Comparison of ENCODE assay signal across 11 cellular contexts in the genomic region with DNA sequence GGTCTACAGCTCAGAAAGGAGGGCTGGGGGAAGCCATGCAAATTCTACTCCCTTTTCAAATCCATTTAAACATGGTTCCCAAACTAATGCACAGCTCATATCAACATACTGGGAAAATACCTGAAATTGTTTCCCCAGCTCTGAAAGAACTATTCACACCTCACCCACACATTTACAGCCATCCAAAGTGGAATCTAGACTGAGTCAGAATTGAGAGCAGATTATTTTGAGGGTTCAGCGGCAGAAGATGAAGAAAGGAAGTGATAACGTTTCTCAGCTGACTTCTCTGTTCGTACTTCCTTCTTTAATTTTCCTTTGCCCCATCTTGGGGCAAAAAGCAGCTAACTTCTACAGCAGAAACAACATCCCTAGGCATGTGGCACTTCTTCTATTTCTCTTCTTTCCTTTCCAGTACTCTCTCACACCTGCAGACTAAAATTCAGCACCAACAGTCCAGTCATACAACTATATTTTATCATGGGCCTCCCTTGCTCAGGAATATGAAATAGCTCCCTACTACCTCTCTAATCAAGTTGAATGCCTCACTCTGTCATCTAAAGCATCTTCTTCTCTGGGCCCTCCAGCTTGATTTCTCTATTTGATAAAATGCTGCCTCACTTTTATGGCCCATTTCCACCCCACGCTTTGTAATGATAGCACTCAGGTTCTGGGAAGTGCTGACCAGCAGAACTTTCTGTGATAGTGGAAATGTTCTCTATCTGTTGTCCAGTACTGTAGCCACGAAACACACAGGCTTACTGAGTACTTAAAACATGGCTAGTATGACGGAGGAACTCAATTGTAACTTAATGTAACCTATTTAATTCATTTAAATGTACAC. TPM values are rescaled to one million over a fixed set of nuclear protein-coding genes. Genes with fewer than 3 reads are reported as not detected.
DNase-seq lines count a peak whose midpoint lies in the region; ATAC-seq, FAIRE-seq and TF ChIP-seq lines count a peak whose summit lies in the region.
"Had no signal": no experiment of that assay in that cellular context is flagged by ENCODE, and none has a peak within 500 bp of the region (broad histone marks: within the 10 kb centered on the region; RNA-seq: fewer than 3 reads in every experiment).

No MANE protein-coding gene starts in this region.

- H3K4me3 ChIP-seq in gastroesophageal sphincter (no peak overlapping the region), stomach smooth muscle (ENCODE audit: low read length in 2 of 2) (no peak overlapping the region), pancreas (no peak overlapping the region)

- no peaks in the 10 kb centered on the region for H3K9me3 Mint-ChIP-seq in activated CD4-positive, alpha-beta T cell treated with anti-CD3 and anti-CD28 coated beads, Interleukin-2, amount 10 ng/mL, durations not matched to agents 24 days and 14 days
- H3K9me3 Mint-ChIP-seq: brain had no signal

- H3K36me3 Mint-ChIP-seq in activated CD4-positive, alpha-beta T cell treated with anti-CD3 and anti-CD28 coated beads, Interleukin-2, amount 10 ng/mL, durations not matched to agents 24 days and 14 days (ENCODE audit: low read depth) = peaks cover 27% of the 10 kb centered on the region
- peaks cover 11% of the 10 kb centered on the region for H3K36me3 Mint-ChIP-seq in T-helper 17 cell (ENCODE audit: low read depth)
- H3K36me3 Mint-ChIP-seq: brain had no signal

- peak overlapping the region; percentile 71 for H3K4me3 Mint-ChIP-seq in activated CD4-positive, alpha-beta T cell treated with anti-CD3 and anti-CD28 coated beads, Interleukin-2, amount 10 ng/mL, durations not matched to agents 24 days and 14 days
- peak overlapping the region; percentile 78 for H3K4me3 Mint-ChIP-seq in T-helper 17 cell
- H3K4me3 Mint-ChIP-seq: brain had no signal

- peak; percentile 72 for DNase-seq in activated CD4-positive, alpha-beta T cell treated with anti-CD3 and anti-CD28 coated beads, Interleukin-2, amount 10 ng/mL, durations not matched to agents 24 days and 14 days
- no peak for DNase-seq in activated CD4-positive, alpha-beta T cell treated with anti-CD3 and anti-CD28 coated beads, Interleukin-2, amount 50 U/mL, for 48 hours
- no peak for DNase-seq in T-helper 17 cell
- no peak for DNase-seq in HK-2 (ENCODE audit: unreplicated experiment)
- no peak for DNase-seq in NCI-H2171 treated with DMSO at 0.1 percent for 48 hours (lab: John Stamatoyannopoulos, UW)
- no peak for DNase-seq in pancreas
- DNase-seq: NCI-H2029 treated with DMSO at 0.1 percent for 48 hours had no signal

- H3K9me3 ChIP-seq in T-helper 17 cell (ENCODE audit: control insufficient read depth, low read length, poor library complexity, severe bottlenecking) (no peaks in the 10 kb centered on the region), gastroesophageal sphincter (no peaks in the 10 kb centered on the region), stomach smooth muscle (ENCODE audit: control insufficient read depth in 2 of 2, low read length in 2 of 2) (no peaks in the 10 kb centered on the region), pancreas (no peaks in the 10 kb centered on the region)

- WGBS in gastroesophageal sphincter (ENCODE audit: low coverage in 1 of 2), 2 donors = 81 to 82% methylated on average over 5 to 6 of the region's 6 CpGs
- 84 to 91% methylated on average over 6 of the region's 6 CpGs for WGBS in pancreas, 2 donors

- no peak for TF ChIP-seq POLR2A in gastroesophageal sphincter (IDR thresholded peaks at IDR 0.05)

- TF ChIP-seq EP300 in gastroesophageal sphincter (IDR thresholded peaks at IDR 0.05) = no peak

- H3K36me3 ChIP-seq in gastroesophageal sphincter = no peaks in the 10 kb centered on the region
- no peaks in the 10 kb centered on the region for H3K36me3 ChIP-seq in stomach smooth muscle (ENCODE audit: control insufficient read depth in 2 of 2, insufficient read depth in 2 of 2, low read length in 2 of 2)
- H3K36me3 ChIP-seq in pancreas = no peaks in the 10 kb centered on the region

- no peak for ATAC-seq in T-helper 17 cell
- no peak for ATAC-seq in gastroesophageal sphincter
- ATAC-seq in pancreas = no peak

- TF ChIP-seq CTCF in gastroesophageal sphincter (IDR thresholded peaks at IDR 0.05) = no peak
- TF ChIP-seq CTCF in pancreas (IDR thresholded peaks at IDR 0.05) = no peak

- no peaks in the 10 kb centered on the region for H3K27me3 Mint-ChIP-seq in activated CD4-positive, alpha-beta T cell treated with anti-CD3 and anti-CD28 coated beads, Interleukin-2, amount 10 ng/mL, durations not matched to agents 24 days and 14 days
- H3K27me3 Mint-ChIP-seq in T-helper 17 cell = no peaks in the 10 kb centered on the region
- H3K27me3 Mint-ChIP-seq: brain had no signal

- H3K27ac Mint-ChIP-seq in activated CD4-positive, alpha-beta T cell treated with anti-CD3 and anti-CD28 coated beads, Interleukin-2, amount 10 ng/mL, durations not matched to agents 24 days and 14 days = peak overlapping the region; percentile 92
- H3K27ac Mint-ChIP-seq in T-helper 17 cell = peak overlapping the region; percentile 94

- H3K27me3 ChIP-seq in gastroesophageal sphincter (no peaks in the 10 kb centered on the region), stomach smooth muscle (ENCODE audit: control insufficient read depth in 1 of 2, insufficient read depth in 2 of 2, low read length in 2 of 2) (no peaks in the 10 kb centered on the region), pancreas (no peaks in the 10 kb centered on the region)

- peaks cover 94% of the 10 kb centered on the region for H3K4me1 Mint-ChIP-seq in activated CD4-positive, alpha-beta T cell treated with anti-CD3 and anti-CD28 coated beads, Interleukin-2, amount 10 ng/mL, durations not matched to agents 24 days and 14 days
- H3K4me1 Mint-ChIP-seq in T-helper 17 cell = peaks cover 96% of the 10 kb centered on the region

- peaks cover 0 to 25% (median 3%) of the 10 kb centered on the region in 3 donors for H3K4me1 ChIP-seq in gastroesophageal sphincter
- peaks cover 29% of the 10 kb centered on the region for H3K4me1 ChIP-seq in stomach smooth muscle (ENCODE audit: control insufficient read depth, insufficient read depth, low read length)
- peaks cover 4 to 11% (median 5%) of the 10 kb centered on the region in 3 donors for H3K4me1 ChIP-seq in pancreas

- H3K9ac ChIP-seq in stomach smooth muscle (ENCODE audit: low read length in 2 of 2) = no peak overlapping the region

- peak overlapping the region in 3 of 4 donors; percentile 46 to 66 (median 47) for H3K27ac ChIP-seq in gastroesophageal sphincter
- H3K27ac ChIP-seq in stomach smooth muscle (ENCODE audit: low read length) = peak overlapping the region; percentile 73
- H3K27ac ChIP-seq in pancreas = peak overlapping the region in 2 of 4 donors; percentile 6 to 50

- no peak for FAIRE-seq in pancreas (lab: Jason Lieb, UNC)

- intact Hi-C loops in activated CD4-positive, alpha-beta T cell treated with anti-CD3 and anti-CD28 coated beads, Interleukin-2, amount 10 ng/mL, durations not matched to agents 24 days and 14 days (cut with micrococcal nuclease) = loop anchor here (1.0 kb wide), 3 partner anchors 8 to 117 kb away; no protein-coding TSS in a partner anchor
- intact Hi-C loops in pancreas (cut with DNase I) = no loop called here

RNA-seq across cellular contexts. Expression of a gene that starts 35.9 kb away (rescaled TPM):
- 37.8 and 42.2 TPM in 2 replicates for total RNA-seq in activated CD4-positive, alpha-beta T cell treated with anti-CD3 and anti-CD28 coated beads, Interleukin-2, amount 10 ng/mL, durations not matched to agents 24 days and 14 days
- 10 to 100 TPM; 75.6 to 90.6 TPM for total RNA-seq in T-helper 17 cell
- total RNA-seq in gastroesophageal sphincter = 1 to 10 TPM; 2.2 to 7.3 (median 4.4) TPM
- 1 to 10 TPM; 1.4 to 8.4 (median 2.0) TPM for total RNA-seq in pancreas
- 1 to 10 TPM; 1.4 to 3.6 TPM for polyA plus RNA-seq in pancreas
- total RNA-seq: A172 had no signal
